Comparison of ENCODE assay signal across 22 cellular contexts in genomic region chr11:25159341-25159740, GRCh38.
A peak's percentile ranks its signal among the peaks of the same experiment; 100 is the strongest.
DNase-seq lines count a peak whose midpoint lies in the region; ATAC-seq and TF ChIP-seq lines count a peak whose summit lies in the region.
"Had no signal": no experiment of that assay in that cellular context is flagged by ENCODE, and none has a peak within 500 bp of the region (broad histone marks: within the 10 kb centered on the region; RNA-seq: fewer than 3 reads in every experiment).

No MANE protein-coding gene starts in this region.

- no peak overlapping the region for H3K27ac ChIP-seq in uterus

- intact Hi-C loops in uterus (cut with DNase I; ENCODE audit: low total_unique reads), result no loop called here

- H3K4me1 ChIP-seq in uterus, result no peaks in the 10 kb centered on the region

- TF ChIP-seq CTCF in fibroblast of the aortic adventitia (IDR thresholded peaks at IDR 0.05; ENCODE audit: insufficient read depth, low read length), result no peak
- no peak for TF ChIP-seq CTCF in uterus (IDR thresholded peaks at IDR 0.05)

- no peaks in the 10 kb centered on the region for H3K36me3 ChIP-seq in MG63
- H3K36me3 ChIP-seq in uterus, result no peaks in the 10 kb centered on the region

- ATAC-seq in GM21619 (IDR thresholded peaks at IDR 0.05; ENCODE audit: unreplicated experiment), result no peak
- ATAC-seq in HG03135 (IDR thresholded peaks at IDR 0.05; ENCODE audit: unreplicated experiment), result no peak
- ATAC-seq: CD8-positive, alpha-beta T cell had no signal

- TF ChIP-seq POLR2A in uterus (IDR thresholded peaks at IDR 0.05), result no peak

- no peaks in the 10 kb centered on the region for H3K27me3 ChIP-seq in MG63
- H3K27me3 ChIP-seq in uterus, result no peaks in the 10 kb centered on the region

- H3K4me3 ChIP-seq in MG63, result no peak overlapping the region
- H3K4me3 ChIP-seq in fibroblast of the aortic adventitia (ENCODE audit: low read depth, low read length), result no peak overlapping the region
- H3K4me3 ChIP-seq in uterus, result no peak overlapping the region

- H3K9me3 ChIP-seq in MG63 (no peaks in the 10 kb centered on the region; the same call in none of the 2 replicates), uterus (no peaks in the 10 kb centered on the region)

- DNase-seq in ELR (ENCODE audit: low read depth) (peak; percentile 47), MG63 (peak; percentile 78), astrocyte of the hippocampus (ENCODE audit: low read depth, low spot score) (peak; percentile 3), fibroblast of the aortic adventitia (ENCODE audit: low read depth) (peak; percentile 18), RPMI8226 (no peak), uterus (no peak)
- DNase-seq: AML-193; C1 segment of cervical spinal cord; Calu3; CD8-positive, alpha-beta T cell; DMS153; GDM1; Kasumi-1; NCI-H1105; NCI-H146; NCI-H2029; NCI-H2171; NCI-H345; NCI-H524 treated with DMSO at 0.1 percent for 48 hours; SHP77 had no signal

Comparison
In these comparisons a context has a peak if more than half of its experiments do, and no peak if none do; other contexts are left out.
1. DNase-seq: peak in ELR (single experiment), MG63 (single experiment), astrocyte of the hippocampus (single experiment) and fibroblast of the aortic adventitia (single experiment); none in RPMI8226 (single experiment) and uterus (0 of 2).